Comparison of ENCODE assay signal across 21 cellular contexts in the genomic region with DNA sequence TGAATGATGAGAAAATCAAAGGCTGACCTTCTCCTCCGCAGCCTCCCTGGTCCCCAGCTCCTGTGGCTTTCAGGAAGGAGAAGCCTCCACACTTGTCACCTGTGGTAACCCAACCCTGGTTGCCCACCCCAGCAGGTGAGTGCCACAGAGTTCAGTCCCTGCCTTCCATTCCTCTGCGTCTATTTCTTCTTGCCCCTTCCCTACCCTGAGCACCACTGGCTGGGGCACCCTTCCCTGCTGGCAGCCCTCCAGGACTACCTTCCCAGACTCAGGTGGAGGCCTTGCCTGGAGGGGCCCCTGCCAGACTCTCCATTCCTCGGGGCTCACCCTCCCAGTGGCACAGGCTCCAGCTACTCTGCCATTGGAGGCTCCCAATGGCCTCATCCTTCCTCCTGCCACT.
A peak's percentile ranks its signal among the peaks of the same experiment; 100 is the strongest.
DNase-seq lines count a peak whose midpoint lies in the region; ATAC-seq, FAIRE-seq and TF ChIP-seq lines count a peak whose summit lies in the region.
"Had no signal": no experiment of that assay in that cellular context is flagged by ENCODE, and none has a peak within 500 bp of the region (broad histone marks: within the 10 kb centered on the region; RNA-seq: fewer than 3 reads in every experiment).

No MANE protein-coding gene starts in this region.

- intact Hi-C loops in upper lobe of right lung (cut with DNase I) = no loop called here

- H3K79me2 ChIP-seq in H1 (ENCODE audit: control insufficient read depth in 1 of 2, insufficient read depth in 2 of 2, low read length in 2 of 2) = no peaks in the 10 kb centered on the region

- POLR2A ChIA-PET in HEK293 (lab: Yijun Ruan, JAX) (no interaction called here), H1 (lab: Charles Lee; ENCODE audit: partially characterized antibody) (no interaction called here)

- H3K9ac ChIP-seq in H1 (replicated peaks in 1 of 4; ENCODE audit: extremely low read depth in 1 of 4, low read depth in 3 of 4, low read length in 3 of 4) = no peak overlapping the region
- H3K9ac ChIP-seq in neuronal stem cell (ENCODE audit: low read depth, low read length, poor library complexity) = no peak overlapping the region
- H3K9ac ChIP-seq: BLaER1 treated with 17β-estradiol and CSF1 and Interleukin-3, amounts not matched to agents 10 nM and 100 nM had no signal

- H3K4me3 ChIP-seq in HEK293 (ENCODE audit: low read depth, low read length) (no peak overlapping the region), H1 (ENCODE audit: extremely low read depth in 1 of 4, insufficient read depth in 2 of 4, low read depth in 3 of 4, low read length in 4 of 4) (no peak overlapping the region), neuronal stem cell (ENCODE audit: low read length in 2 of 2) (no peak overlapping the region), upper lobe of right lung (no peak overlapping the region)
- H3K4me3 ChIP-seq: A549; BLaER1 treated with 17β-estradiol and CSF1 and Interleukin-3, amounts not matched to agents 10 nM and 100 nM had no signal

- no peak for TF ChIP-seq RAD21 in H1 (IDR thresholded peaks at IDR 0.05 in 1 of 2, conservative IDR thresholded peaks at IDR 0.05 in 1 of 2; ENCODE audit: low read depth in 2 of 2, low read length in 2 of 2)

- no peak overlapping the region for H4K5ac ChIP-seq in H1 (ENCODE audit: insufficient read length, low read depth, low read length)

- H2BK12ac ChIP-seq in H1 (ENCODE audit: low read depth, low read length) (no peak overlapping the region), neuronal stem cell (ENCODE audit: low read length) (no peak overlapping the region)

- H2BK5ac ChIP-seq in H1 (ENCODE audit: low read depth, low read length) (no peak overlapping the region), neuronal stem cell (ENCODE audit: low read length) (no peak overlapping the region)

- H2BK120ac ChIP-seq in H1 (replicated peaks; ENCODE audit: low read depth, low read length) = no peak overlapping the region
- no peak overlapping the region for H2BK120ac ChIP-seq in neuronal stem cell (ENCODE audit: low read depth, low read length)

- no peaks in the 10 kb centered on the region; a peak in 1 of 7 replicates for H3K27me3 ChIP-seq in H1 (replicated peaks in 1 of 4; ENCODE audit: control insufficient read depth in 3 of 4, extremely low read depth in 1 of 4, insufficient read depth in 3 of 4, low read length in 3 of 4)
- no peaks in the 10 kb centered on the region for H3K27me3 ChIP-seq in neuronal stem cell (ENCODE audit: control insufficient read depth in 3 of 3, insufficient read depth in 3 of 3, low read depth in 1 of 3, low read length in 3 of 3)
- H3K27me3 ChIP-seq in upper lobe of right lung = no peaks in the 10 kb centered on the region
- H3K27me3 ChIP-seq: BLaER1 treated with 17β-estradiol and CSF1 and Interleukin-3, amounts not matched to agents 10 nM and 100 nM had no signal

- no peaks in the 10 kb centered on the region for H3K9me3 ChIP-seq in HEK293 (ENCODE audit: control insufficient read depth, insufficient read depth, low read depth, low read length)
- H3K9me3 ChIP-seq in H1 (ENCODE audit: insufficient read depth in 2 of 2, low read depth in 1 of 2, low read length in 1 of 2) = no peaks in the 10 kb centered on the region
- H3K9me3 ChIP-seq in neuronal stem cell (replicated peaks in 1 of 2; ENCODE audit: control insufficient read depth in 2 of 2, insufficient read depth in 1 of 2, low read depth in 1 of 2, low read length in 2 of 2) = no peaks in the 10 kb centered on the region
- H3K9me3 ChIP-seq in upper lobe of right lung = no peaks in the 10 kb centered on the region
- H3K9me3 ChIP-seq: A549, Caco-2 had no signal

- H3K18ac ChIP-seq in H1 (ENCODE audit: extremely low read depth, low read length) = no peak overlapping the region
- H3K18ac ChIP-seq in neuronal stem cell (ENCODE audit: low read length) = peak overlapping the region; percentile 16

- H3K14ac ChIP-seq in H1 (ENCODE audit: insufficient read length) (no peak overlapping the region), neuronal stem cell (ENCODE audit: low read length) (no peak overlapping the region)

- H3K4me1 ChIP-seq in HEK293 (ENCODE audit: control insufficient read depth, insufficient read depth, low read length) (no peaks in the 10 kb centered on the region; the same call in 1 of the 2 replicates), H1 (replicated peaks in 1 of 4; ENCODE audit: control insufficient read depth in 3 of 4, insufficient read depth in 4 of 4, low read length in 3 of 4) (no peaks in the 10 kb centered on the region), neuronal stem cell (ENCODE audit: control insufficient read depth in 2 of 2, insufficient read depth in 1 of 2, low read depth in 1 of 2, low read length in 2 of 2) (peaks cover 0 to 2% of the 10 kb centered on the region in 2 donors), upper lobe of right lung (no peaks in the 10 kb centered on the region)

- H3K56ac ChIP-seq in H1 (replicated peaks; ENCODE audit: insufficient read length, low read depth, low read length) = no peak overlapping the region

- no peak overlapping the region for H2BK20ac ChIP-seq in H1 (ENCODE audit: low read length)

- no peaks in the 10 kb centered on the region for H3K23me2 ChIP-seq in H1 (ENCODE audit: low read depth, low read length)

- no peak for TF ChIP-seq POLR2A in H1 (IDR thresholded peaks at IDR 0.05; ENCODE audit: control extremely low read depth in 1 of 2, low read depth in 2 of 2, low read length in 2 of 2)

- no peak for FAIRE-seq in H1 (lab: Jason Lieb, UNC)
- FAIRE-seq: A549, D721Med, G401.6, GM12891 had no signal

- no peak for DNase-seq in H1 (ENCODE audit: low read depth in 1 of 2, low spot score in 2 of 2)
- no peak for DNase-seq in neuronal stem cell (ENCODE audit: low spot score)
- peak; percentile 50 for DNase-seq in upper lobe of right lung
- no peak for DNase-seq in NCI-H1048 (lab: John Stamatoyannopoulos, UW)
- DNase-seq in activated effector memory CD4-positive, alpha-beta T cell treated with anti-CD3 and anti-CD28 coated beads, Interleukin-2, amount 50 U/mL, for 16 hours = no peak
- DNase-seq: AML-193; Caco-2; Calu3; CD4-positive, alpha-beta T cell; CD8-positive, alpha-beta T cell; DMS79 treated with DMSO at 0.1 percent for 48 hours; GF-D8 had no signal

- ATAC-seq in upper lobe of right lung = no peak
- ATAC-seq in GM18907 (IDR thresholded peaks at IDR 0.05; ENCODE audit: unreplicated experiment) = no peak
- ATAC-seq: A549; CD8-positive, alpha-beta T cell had no signal

- 87% methylated on average over 3 of the region's 3 CpGs; no CpG with 5 or more reads in 1 of the 2 experiments for WGBS in H1 (ENCODE audit: extremely low coverage in 1 of 2, insufficient coverage in 1 of 2, insufficient read length in 1 of 2, insufficient replicate concordance in 2 of 2, low coverage in 1 of 2, low lambda C conversion rate in 2 of 2, missing lambda C conversion rate in 1 of 2), 2 experiments
- no CpG with 5 or more reads among the region's 3 CpGs for WGBS in neuronal stem cell (ENCODE audit: extremely low coverage in 2 of 2, insufficient read length in 2 of 2, insufficient replicate concordance in 1 of 2), 2 donors

- H3K4ac ChIP-seq in H1 (replicated peaks; ENCODE audit: insufficient read length, low read depth, low read length) = no peak overlapping the region
- no peak overlapping the region for H3K4ac ChIP-seq in neuronal stem cell (ENCODE audit: low read length)

- CTCF ChIA-PET in HEK293 (lab: Yijun Ruan, JAX) (no interaction called here), H1 (lab: Charles Lee; ENCODE audit: partially characterized antibody) (interaction anchor here (1.4 to 1.6 kb wide), 2 partner anchors 9 to 52 kb away, joined by 4 to 5 read pairs; no protein-coding TSS in a partner anchor)

- no peak for TF ChIP-seq CTCF in HEK293 (tag by site-specific recombination; IDR thresholded peaks at IDR 0.05)
- no peak for TF ChIP-seq CTCF in H1 (IDR thresholded peaks at IDR 0.05; ENCODE audit: control extremely low read depth in 1 of 3, insufficient read depth in 1 of 3, low read depth in 1 of 3, low read length in 3 of 3)
- TF ChIP-seq CTCF in upper lobe of right lung (IDR thresholded peaks at IDR 0.05) = no peak

- H4K20me1 ChIP-seq in H1 (replicated peaks in 1 of 2; ENCODE audit: control insufficient read depth in 1 of 2, insufficient read depth in 2 of 2, low read length in 2 of 2) = no peaks in the 10 kb centered on the region
- H4K20me1 ChIP-seq: BLaER1 treated with 17β-estradiol and CSF1 and Interleukin-3, amounts not matched to agents 10 nM and 100 nM had no signal

- H3K79me1 ChIP-seq in H1 (ENCODE audit: low read depth, low read length) (no peaks in the 10 kb centered on the region), neuronal stem cell (ENCODE audit: low read depth, low read length) (no peaks in the 10 kb centered on the region)

- H4K91ac ChIP-seq in H1 (replicated peaks; ENCODE audit: insufficient read length, low read length) (no peak overlapping the region), neuronal stem cell (ENCODE audit: low read depth, low read length, poor library complexity) (no peak overlapping the region)

- TF ChIP-seq EP300 in H1 (IDR thresholded peaks at IDR 0.05; ENCODE audit: borderline replicate concordance in 1 of 2, low read depth in 2 of 2, low read length in 2 of 2) = no peak

- H2AK5ac ChIP-seq in H1 (ENCODE audit: low read depth, low read length) = no peak overlapping the region
- H2AK5ac ChIP-seq in neuronal stem cell (ENCODE audit: low read depth, low read length) = no peak overlapping the region

- H3K4me2 ChIP-seq in H1 (ENCODE audit: insufficient read depth in 1 of 2, low read depth in 2 of 2, low read length in 2 of 2) (no peak overlapping the region), neuronal stem cell (ENCODE audit: insufficient read depth, low read length, poor library complexity, severe bottlenecking) (no peak overlapping the region)
- H3K4me2 ChIP-seq: A549; BLaER1 treated with 17β-estradiol and CSF1 and Interleukin-3, amounts not matched to agents 10 nM and 100 nM had no signal

- H3K36me3 ChIP-seq in HEK293 (ENCODE audit: control insufficient read depth in 2 of 2, insufficient read depth in 1 of 2, low read length in 2 of 2) (no peaks in the 10 kb centered on the region), H1 (ENCODE audit: control insufficient read depth in 2 of 4, insufficient read depth in 4 of 4, low read length in 3 of 4) (no peaks in the 10 kb centered on the region), neuronal stem cell (replicated peaks in 1 of 2; ENCODE audit: control insufficient read depth in 2 of 2, insufficient read depth in 2 of 2, low read length in 2 of 2) (no peaks in the 10 kb centered on the region), upper lobe of right lung (no peaks in the 10 kb centered on the region)
- H3K36me3 ChIP-seq: BLaER1 treated with 17β-estradiol and CSF1 and Interleukin-3, amounts not matched to agents 10 nM and 100 nM had no signal

- H3K27ac ChIP-seq in HEK293 (ENCODE audit: extremely low read depth, low read depth, low read length) (no peak overlapping the region), H1 (ENCODE audit: low read depth, low read length) (no peak overlapping the region), neuronal stem cell (replicated peaks; ENCODE audit: low read length) (no peak overlapping the region), upper lobe of right lung (no peak overlapping the region)
- H3K27ac ChIP-seq: 22Rv1; A549; BLaER1 treated with 17β-estradiol and CSF1 and Interleukin-3, amounts not matched to agents 10 nM and 100 nM; C4-2B had no signal

- peak overlapping the region; percentile 57; the same call in 1 of the 2 replicates for H4K8ac ChIP-seq in H1 (ENCODE audit: extremely low read depth, insufficient read depth, low read length)
- H4K8ac ChIP-seq in neuronal stem cell (ENCODE audit: low read depth, low read length) = no peak overlapping the region

- H2AFZ ChIP-seq in H1 (ENCODE audit: low read length) (no peak overlapping the region), neuronal stem cell (ENCODE audit: low read length) (no peak overlapping the region)

- H2BK15ac ChIP-seq in H1 (ENCODE audit: low read length) = no peak overlapping the region
- peak overlapping the region; percentile 31 for H2BK15ac ChIP-seq in neuronal stem cell (ENCODE audit: low read length)

- no peak overlapping the region for H3K23ac ChIP-seq in H1 (ENCODE audit: insufficient read length)
- H3K23ac ChIP-seq in neuronal stem cell (ENCODE audit: low read depth, low read length, poor library complexity) = no peak overlapping the region
